In genomic region chr1:12479311-12479710, GRCh38 we compare ENCODE assay signal across 10 cellular contexts.
A peak's percentile ranks its signal among the peaks of the same experiment; 100 is the strongest.
DNase-seq lines count a peak whose midpoint lies in the region; ATAC-seq and TF ChIP-seq lines count a peak whose summit lies in the region.
"Had no signal": no experiment of that assay in that cellular context is flagged by ENCODE, and none has a peak within 500 bp of the region (broad histone marks: within the 10 kb centered on the region; RNA-seq: fewer than 3 reads in every experiment).

No MANE protein-coding gene starts in this region.

- H3K9me2 ChIP-seq in hepatocyte (replicated peaks; ENCODE audit: insufficient read depth) (no peaks in the 10 kb centered on the region), GM23338 (ENCODE audit: insufficient read depth) (no peaks in the 10 kb centered on the region)

- H3K9me3 Mint-ChIP-seq in CD4-positive, CD25-positive, alpha-beta regulatory T cell = no peaks in the 10 kb centered on the region
- peaks cover 5% of the 10 kb centered on the region; the same call in 2 of the 3 replicates for H3K9me3 Mint-ChIP-seq in GM23338

- POLR2A ChIA-PET in Panc1 (lab: Charles Lee) = no interaction called here

- H3K4me1 Mint-ChIP-seq in CD4-positive, CD25-positive, alpha-beta regulatory T cell = peaks cover 13 to 77% (median 51%) of the 10 kb centered on the region in 4 donors
- peaks cover 12% of the 10 kb centered on the region for H3K4me1 Mint-ChIP-seq in GM23338

- CTCF ChIA-PET in Panc1 (lab: Charles Lee) = interaction anchor here (0.7 kb wide), 1 partner anchor 20 kb away, joined by 3 read pairs; no protein-coding TSS in a partner anchor

- no peak for DNase-seq in CD4-positive, CD25-positive, alpha-beta regulatory T cell
- no peak for DNase-seq in Panc1 (ENCODE audit: low read depth, low spot score)
- no peak for DNase-seq in hepatocyte (ENCODE audit: low spot score)
- no peak for DNase-seq in gastrocnemius medialis
- no peak for DNase-seq in mesenteric fat pad (ENCODE audit: low spot score)
- DNase-seq in GM23338 (ENCODE audit: low spot score) = no peak
- DNase-seq in SHP77 treated with DMSO at 0.1 percent for 48 hours (lab: John Stamatoyannopoulos, UW) = no peak
- DNase-seq in foreskin melanocyte = no peak
- DNase-seq: NCI-H2081 treated with DMSO at 0.1 percent for 48 hours, upper lobe of left lung had no signal

- ATAC-seq in CD4-positive, CD25-positive, alpha-beta regulatory T cell (ENCODE audit: low read depth in 2 of 2) = no peak
- ATAC-seq in Panc1 (no peak), gastrocnemius medialis (no peak), GM23338 (no peak)

- H3K4me2 ChIP-seq in hepatocyte (peak overlapping the region; percentile 55), GM23338 (no peak overlapping the region)

- H3K27ac ChIP-seq in CD4-positive, CD25-positive, alpha-beta regulatory T cell (ENCODE audit: insufficient read depth, low read length, poor library complexity, severe bottlenecking) = peak overlapping the region; percentile 47
- H3K27ac ChIP-seq in Panc1 (ENCODE audit: low read length) (peak overlapping the region; percentile 99), hepatocyte (peak overlapping the region; percentile 89), gastrocnemius medialis (peak overlapping the region; percentile 72 to 88 (median 82)), GM23338 (ENCODE audit: low read depth) (no peak overlapping the region)

- in situ Hi-C loops in Panc1 (cut with HindIII; ENCODE audit: low pct_unique_long_range_greater_than_20kb, low sequenced_read_pairs) (no loop called here), gastrocnemius medialis (cut with MboI; ENCODE audit: low sequenced_read_pairs in 4 of 4) (no loop called here)

- no peak for TF ChIP-seq POLR2A in gastrocnemius medialis (IDR thresholded peaks at IDR 0.05)

- BruUV-seq in Panc1 (replicated peaks; lab: Mats Ljungman, UMichigan) = no TSS peak

- H3K36me3 ChIP-seq in CD4-positive, CD25-positive, alpha-beta regulatory T cell (ENCODE audit: control insufficient read depth, insufficient read depth, low read length) = peaks cover 23% of the 10 kb centered on the region
- H3K36me3 ChIP-seq in Panc1 (ENCODE audit: control insufficient read depth, insufficient read depth, low read length) (no peaks in the 10 kb centered on the region), hepatocyte (replicated peaks; ENCODE audit: insufficient read depth, low read depth) (no peaks in the 10 kb centered on the region), gastrocnemius medialis (no peaks in the 10 kb centered on the region), GM23338 (ENCODE audit: insufficient read depth) (no peaks in the 10 kb centered on the region)
- H3K36me3 ChIP-seq: upper lobe of left lung had no signal

- H3K27me3 Mint-ChIP-seq in CD4-positive, CD25-positive, alpha-beta regulatory T cell = no peaks in the 10 kb centered on the region
- no peaks in the 10 kb centered on the region for H3K27me3 Mint-ChIP-seq in GM23338 (ENCODE audit: insufficient read depth, low read depth, poor library complexity)

- H3K27ac Mint-ChIP-seq in CD4-positive, CD25-positive, alpha-beta regulatory T cell = peak overlapping the region; percentile 60 to 89 (median 86)
- no peak overlapping the region for H3K27ac Mint-ChIP-seq in GM23338

- peaks cover 39% of the 10 kb centered on the region for H3K4me1 ChIP-seq in CD4-positive, CD25-positive, alpha-beta regulatory T cell (ENCODE audit: control insufficient read depth, insufficient read depth, low read length, poor library complexity, severe bottlenecking)
- peaks cover 64% of the 10 kb centered on the region for H3K4me1 ChIP-seq in Panc1 (ENCODE audit: control insufficient read depth, insufficient read depth, low read length)
- peaks cover 73% of the 10 kb centered on the region for H3K4me1 ChIP-seq in hepatocyte (ENCODE audit: insufficient read depth)
- peaks cover 71 to 81% of the 10 kb centered on the region in 2 donors for H3K4me1 ChIP-seq in gastrocnemius medialis
- peaks cover 9% of the 10 kb centered on the region for H3K4me1 ChIP-seq in GM23338 (ENCODE audit: insufficient read depth)

- no peak overlapping the region for H2AFZ ChIP-seq in hepatocyte
- H2AFZ ChIP-seq in GM23338 = no peak overlapping the region

- 97% methylated on average over 6 of the region's 6 CpGs for WGBS in hepatocyte (ENCODE audit: low lambda C conversion rate, missing lambda C conversion rate)

- peaks cover 27% of the 10 kb centered on the region for H3K36me3 Mint-ChIP-seq in CD4-positive, CD25-positive, alpha-beta regulatory T cell
- peaks cover 9% of the 10 kb centered on the region for H3K36me3 Mint-ChIP-seq in GM23338 (ENCODE audit: low read depth)

- TF ChIP-seq CTCF in Panc1 (IDR thresholded peaks at IDR 0.05) (no peak), hepatocyte (IDR thresholded peaks at IDR 0.05; ENCODE audit: poor library complexity) (no peak), gastrocnemius medialis (IDR thresholded peaks at IDR 0.05 in 4 of 5, conservative IDR thresholded peaks at IDR 0.05 in 1 of 5) (no peak), GM23338 (conservative IDR thresholded peaks at IDR 0.05; ENCODE audit: low read depth in 2 of 2) (no peak)

- H3K79me2 ChIP-seq in hepatocyte = no peaks in the 10 kb centered on the region
- no peaks in the 10 kb centered on the region for H3K79me2 ChIP-seq in GM23338 (replicated peaks; ENCODE audit: insufficient read depth)

- H3F3A ChIP-seq in GM23338 (replicated peaks; ENCODE audit: low read depth) = no peaks in the 10 kb centered on the region

- H4K20me1 ChIP-seq in hepatocyte (ENCODE audit: insufficient read depth, poor library complexity, severe bottlenecking) (no peaks in the 10 kb centered on the region), GM23338 (replicated peaks; ENCODE audit: insufficient read depth) (no peaks in the 10 kb centered on the region)

- H3K4me3 Mint-ChIP-seq in CD4-positive, CD25-positive, alpha-beta regulatory T cell = peak overlapping the region in 1 of 4 donors; percentile 48
- no peak overlapping the region for H3K4me3 Mint-ChIP-seq in GM23338

- H3K9me3 ChIP-seq in CD4-positive, CD25-positive, alpha-beta regulatory T cell (ENCODE audit: control insufficient read depth in 2 of 2, low read length in 2 of 2) = no peaks in the 10 kb centered on the region
- peaks cover 15% of the 10 kb centered on the region; the same call in 1 of the 2 replicates for H3K9me3 ChIP-seq in Panc1 (ENCODE audit: control insufficient read depth, insufficient read depth, low read depth, low read length)
- no peaks in the 10 kb centered on the region for H3K9me3 ChIP-seq in hepatocyte (ENCODE audit: low read depth)
- H3K9me3 ChIP-seq in gastrocnemius medialis = no peaks in the 10 kb centered on the region
- H3K9me3 ChIP-seq: upper lobe of left lung had no signal

- intact Hi-C loops in Panc1 (cut with micrococcal nuclease; ENCODE audit: unreplicated experiment) (loop anchor here (5.0 kb wide), 1 partner anchor 178 kb away; no protein-coding TSS in a partner anchor), gastrocnemius medialis (cut with DNase I; ENCODE audit: low total_unique reads) (no loop called here)

- H3K27me3 ChIP-seq in CD4-positive, CD25-positive, alpha-beta regulatory T cell (ENCODE audit: control insufficient read depth, insufficient read depth, low read length) = no peaks in the 10 kb centered on the region
- H3K27me3 ChIP-seq in Panc1 (ENCODE audit: control insufficient read depth, insufficient read depth, low read length) (no peaks in the 10 kb centered on the region), hepatocyte (no peaks in the 10 kb centered on the region), gastrocnemius medialis (no peaks in the 10 kb centered on the region), GM23338 (ENCODE audit: insufficient read depth) (no peaks in the 10 kb centered on the region)
- H3K27me3 ChIP-seq: upper lobe of left lung had no signal

- no peak overlapping the region for H3K4me3 ChIP-seq in CD4-positive, CD25-positive, alpha-beta regulatory T cell (ENCODE audit: low read depth, low read length)
- H3K4me3 ChIP-seq in Panc1 (ENCODE audit: low read depth in 2 of 2, low read length in 2 of 2) (no peak overlapping the region), hepatocyte (no peak overlapping the region), gastrocnemius medialis (no peak overlapping the region), GM23338 (no peak overlapping the region)

TF ChIP-seq in GM23338, 12 proteins besides CTCF, POLR2A, EP300 and RAD21:
- no peak for TF ChIP-seq STAT1 (IDR thresholded peaks at IDR 0.05; ENCODE audit: unreplicated experiment)
- TF ChIP-seq CREB1 (CRISPR knock-in tag; IDR thresholded peaks at IDR 0.05; ENCODE audit: low read depth) = no peak
